ENCODE assay signal across 8 cellular contexts in genomic region chr14:74616507-74616906, GRCh38. TPM values are rescaled to one million over a fixed set of nuclear protein-coding genes. Genes with fewer than 3 reads are reported as not detected.
DNase-seq lines count a peak whose midpoint lies in the region; ATAC-seq and TF ChIP-seq lines count a peak whose summit lies in the region.

No MANE protein-coding gene starts in this region.

- no peak overlapping the region for H3K23ac ChIP-seq in mesenchymal stem cell (ENCODE audit: low read length in 2 of 2)

- H3K4me3 ChIP-seq in AG10803 (ENCODE audit: low read length) (no peak overlapping the region), mesenchymal stem cell (ENCODE audit: insufficient read depth in 1 of 2, low read depth in 1 of 2, low read length in 2 of 2) (peak overlapping the region in 1 of 2 experiments; percentile 61)

- H3K4me1 ChIP-seq in mesenchymal stem cell (ENCODE audit: control insufficient read depth, insufficient read depth, low read depth, low read length): peaks cover 58% of the 10 kb centered on the region

- no peak overlapping the region for H3K14ac ChIP-seq in mesenchymal stem cell (ENCODE audit: low read length in 2 of 2)

- H2BK12ac ChIP-seq in mesenchymal stem cell (ENCODE audit: low read length in 2 of 2): peak overlapping the region; percentile 54 to 95

- H3K27ac Mint-ChIP-seq in activated T-helper 17 cell treated with anti-CD3 and anti-CD28 coated beads, Interleukin-2, amount 50 U/mL, for 72 hours: peak overlapping the region; percentile 23

- H4K91ac ChIP-seq in mesenchymal stem cell (ENCODE audit: low read length): peak overlapping the region; percentile 19

- H3K36me3 Mint-ChIP-seq in activated T-helper 17 cell treated with anti-CD3 and anti-CD28 coated beads, Interleukin-2, amount 50 U/mL, for 72 hours (ENCODE audit: low read depth): no peaks in the 10 kb centered on the region

- H3K79me1 ChIP-seq in mesenchymal stem cell (replicated peaks; ENCODE audit: low read length, poor library complexity, severe bottlenecking): peaks cover 3% of the 10 kb centered on the region

- H3K9ac ChIP-seq in mesenchymal stem cell (ENCODE audit: low read length): peak overlapping the region; percentile 65

- H3K18ac ChIP-seq in mesenchymal stem cell (ENCODE audit: low read depth in 1 of 2, low read length in 2 of 2): peak overlapping the region; percentile 30 to 54

- no peaks in the 10 kb centered on the region for H3K9me3 Mint-ChIP-seq in activated T-helper 17 cell treated with anti-CD3 and anti-CD28 coated beads, Interleukin-2, amount 50 U/mL, for 72 hours

- H3K27ac ChIP-seq in mesenchymal stem cell (ENCODE audit: low read length, poor library complexity, severe bottlenecking): peak overlapping the region; percentile 95

- peak overlapping the region; percentile 98 for H2BK5ac ChIP-seq in mesenchymal stem cell (ENCODE audit: low read depth, low read length, poor library complexity, severe bottlenecking)

- ATAC-seq in activated T-helper 17 cell treated with anti-CD3 and anti-CD28 coated beads, Interleukin-2, amount 50 U/mL, for 72 hours (replicated peaks): no peak
- ATAC-seq in HG03095 (IDR thresholded peaks at IDR 0.05; ENCODE audit: unreplicated experiment): no peak

- no peaks in the 10 kb centered on the region for H3K9me3 ChIP-seq in mesenchymal stem cell (ENCODE audit: control insufficient read depth, low read length)

- peak overlapping the region; percentile 100 for H2AK5ac ChIP-seq in mesenchymal stem cell (ENCODE audit: low read length, severe bottlenecking)

- peaks cover 47% of the 10 kb centered on the region for H3K4me1 Mint-ChIP-seq in activated T-helper 17 cell treated with anti-CD3 and anti-CD28 coated beads, Interleukin-2, amount 50 U/mL, for 72 hours

- H3K4me2 ChIP-seq in mesenchymal stem cell (ENCODE audit: low read length, poor library complexity, severe bottlenecking): peak overlapping the region; percentile 30

- peak overlapping the region; percentile 37 to 89 for H3K4ac ChIP-seq in mesenchymal stem cell (ENCODE audit: low read depth in 1 of 2, low read length in 2 of 2)

- WGBS in mesenchymal stem cell: 7% methylated on average over 4 of the region's 4 CpGs

- H3K4me3 Mint-ChIP-seq in activated T-helper 17 cell treated with anti-CD3 and anti-CD28 coated beads, Interleukin-2, amount 50 U/mL, for 72 hours: no peak overlapping the region

- H2AFZ ChIP-seq in mesenchymal stem cell (ENCODE audit: low read depth, low read length): peak overlapping the region; percentile 68

- no peak overlapping the region for H2BK15ac ChIP-seq in mesenchymal stem cell (ENCODE audit: low read depth, poor library complexity, severe bottlenecking)

- H3K27me3 ChIP-seq in mesenchymal stem cell (ENCODE audit: control insufficient read depth in 1 of 2, insufficient read depth in 1 of 2, low read length in 2 of 2): no peaks in the 10 kb centered on the region

- peak overlapping the region; percentile 50 for H2BK120ac ChIP-seq in mesenchymal stem cell (ENCODE audit: low read depth, low read length)

- peaks cover 2% of the 10 kb centered on the region for H3K27me3 Mint-ChIP-seq in activated T-helper 17 cell treated with anti-CD3 and anti-CD28 coated beads, Interleukin-2, amount 50 U/mL, for 72 hours

- DNase-seq in AG10803 (ENCODE audit: low read depth) (peak; percentile 76), HPDE6-E6E7 (ENCODE audit: extremely low spot score) (peak; percentile 84), mesenchymal stem cell (peak; percentile 90), GM19240 (ENCODE audit: insufficient read length, low spot score) (no peak), NCI-H1105 treated with DMSO at 0.1 percent for 48 hours (lab: John Stamatoyannopoulos, UW) (no peak), KBM-7 (no peak)

- no peak overlapping the region for H4K8ac ChIP-seq in mesenchymal stem cell (ENCODE audit: low read length)

- H3K36me3 ChIP-seq in mesenchymal stem cell (ENCODE audit: control insufficient read depth in 1 of 2, insufficient read depth in 2 of 2, low read depth in 1 of 2, low read length in 2 of 2): no peaks in the 10 kb centered on the region

- in situ Hi-C loops in KBM-7 (cut with MboI; ENCODE audit: low pct_unique_long_range_greater_than_20kb, low sequenced_read_pairs): loop anchor here (25.0 kb wide), 1 partner anchor 471 kb away; no protein-coding TSS in a partner anchor

- no peak for TF ChIP-seq CTCF in AG10803 (conservative IDR thresholded peaks at IDR 0.05; ENCODE audit: low read length)

RNA-seq across cellular contexts. Expression of gene LTBP2, which starts 4.5 kb away (rescaled TPM):
- total RNA-seq in activated T-helper 17 cell treated with anti-CD3 and anti-CD28 coated beads, Interleukin-2, amount 50 U/mL, for 72 hours: under 1 TPM in 1 of 2 donors, not detected in 1; 0.03 TPM
- 16.6 TPM for polyA plus RNA-seq in mesenchymal stem cell (2013, experiment 1 of 2)
- polyA plus RNA-seq in mesenchymal stem cell (2013, experiment 2 of 2): 16.0 TPM

Comparison
In these comparisons a context has a peak if more than half of its experiments do, and no peak if none do; other contexts are left out.
1. DNase-seq: peak in AG10803 (single experiment), HPDE6-E6E7 (single experiment) and mesenchymal stem cell (single experiment); none in GM19240 (single experiment), NCI-H1105 treated with DMSO at 0.1 percent for 48 hours (single experiment) and KBM-7 (single experiment).